21 cellular contexts compared by ENCODE assay signal in the genomic region with DNA sequence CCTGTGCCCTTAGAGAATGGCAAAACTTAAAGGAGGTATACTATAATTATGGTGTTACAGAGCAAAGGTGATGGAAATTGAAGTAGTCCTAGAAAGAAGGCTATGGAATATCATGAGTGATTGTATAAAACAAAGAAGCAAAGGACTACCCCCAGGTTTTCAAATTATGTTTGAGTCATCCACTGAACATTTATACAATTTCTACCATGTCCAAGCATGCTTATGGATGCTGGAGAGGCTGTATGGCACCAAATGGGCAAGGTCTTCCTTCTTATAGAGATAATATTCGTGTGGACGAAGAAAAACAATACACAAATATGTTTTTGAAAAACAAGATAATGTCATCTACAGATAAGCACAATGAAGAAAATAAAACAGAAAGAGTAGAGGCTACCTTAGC.
"Had no signal": no experiment of that assay in that cellular context is flagged by ENCODE, and none has a peak within 500 bp of the region (broad histone marks: within the 10 kb centered on the region; RNA-seq: fewer than 3 reads in every experiment).

No MANE protein-coding gene starts in this region.

- DNase-seq: Kasumi-1, MM.1S, NCI-H1092 treated with DMSO at 0.1 percent for 48 hours, NCI-H1436, NCI-H187, NCI-H2029, NCI-H2081 treated with DMSO at 0.1 percent for 48 hours, NCI-H2171, NCI-H226, NCI-H446, NCI-H510A, NCI-H524 treated with DMSO at 0.1 percent for 48 hours, NCI-H69, NCI-H774, RPMI8226, SHP77 treated with DMSO at 0.1 percent for 48 hours, SJCRH30 had no signal

- H3K9me3 ChIP-seq: SJCRH30 had no signal

- H3K27ac Mint-ChIP-seq: IgD-negative memory B cell had no signal

- H3K4me3 ChIP-seq: K562, SJCRH30 had no signal

- H3K27ac ChIP-seq: KMS-11, SJCRH30 had no signal

- H3K9me3 Mint-ChIP-seq: IgD-negative memory B cell had no signal

- H3K27me3 ChIP-seq: SJCRH30 had no signal

- H3K4me1 ChIP-seq: SJCRH30 had no signal

- H3K27me3 Mint-ChIP-seq: IgD-negative memory B cell had no signal

- H3K4me3 Mint-ChIP-seq: IgD-negative memory B cell had no signal

- H3K36me3 ChIP-seq: SJCRH30 had no signal

- ATAC-seq: K562, Right ventricle myocardium inferior had no signal
